Comparison of ENCODE assay signal across 23 cellular contexts in genomic region chr6:139010674-139011073, GRCh38. TPM values are rescaled to one million over a fixed set of nuclear protein-coding genes. Genes with fewer than 3 reads are reported as not detected.
DNase-seq lines count a peak whose midpoint lies in the region; ATAC-seq and TF ChIP-seq lines count a peak whose summit lies in the region.
"Had no signal": no experiment of that assay in that cellular context is flagged by ENCODE, and none has a peak within 500 bp of the region (broad histone marks: within the 10 kb centered on the region; RNA-seq: fewer than 3 reads in every experiment).

No MANE protein-coding gene starts in this region.

- H3K27ac ChIP-seq in HUES64 (ENCODE audit: low read depth, low read length) = peak overlapping the region; percentile 31; the same call in 1 of the 2 replicates
- H3K27ac ChIP-seq in endodermal cell (ENCODE audit: low read depth, low read length) = no peak overlapping the region
- H3K27ac ChIP-seq in neuronal stem cell (replicated peaks; ENCODE audit: low read length) = peak overlapping the region; percentile 20
- H3K27ac ChIP-seq: A549; BLaER1 treated with 17β-estradiol and CSF1 and Interleukin-3, amounts not matched to agents 10 nM and 100 nM; RWPE1 had no signal

- peak; percentile 48 for TF ChIP-seq CTCF in endodermal cell (conservative IDR thresholded peaks at IDR 0.05)

- H3K27me3 ChIP-seq in HUES64 (ENCODE audit: insufficient read depth, low read length) (no peaks in the 10 kb centered on the region), endodermal cell (ENCODE audit: control insufficient read depth, insufficient read depth, low read length, poor library complexity, severe bottlenecking) (peaks cover 94% of the 10 kb centered on the region), neuronal stem cell (ENCODE audit: control insufficient read depth in 3 of 3, insufficient read depth in 3 of 3, low read depth in 1 of 3, low read length in 3 of 3) (peaks cover 0 to 11% (median 0%) of the 10 kb centered on the region in 3 experiments)
- H3K27me3 ChIP-seq: BLaER1 treated with 17β-estradiol and CSF1 and Interleukin-3, amounts not matched to agents 10 nM and 100 nM had no signal

- no peaks in the 10 kb centered on the region for H3K9me3 Mint-ChIP-seq in endodermal cell
- H3K9me3 Mint-ChIP-seq: CD4-positive, alpha-beta T cell had no signal

- intact Hi-C loops in Right ventricle myocardium superior (cut with DNase I) = no loop called here

- no peak overlapping the region for H3K18ac ChIP-seq in neuronal stem cell (ENCODE audit: low read length)

- no peak overlapping the region for H4K91ac ChIP-seq in neuronal stem cell (ENCODE audit: low read depth, low read length, poor library complexity)

- H3K79me1 ChIP-seq in neuronal stem cell (ENCODE audit: low read depth, low read length) = no peaks in the 10 kb centered on the region

- H3K27ac Mint-ChIP-seq in endodermal cell = no peak overlapping the region
- H3K27ac Mint-ChIP-seq: CD4-positive, alpha-beta T cell had no signal

- H3K9me3 ChIP-seq in HUES64 (ENCODE audit: insufficient read depth, low read depth, low read length) (no peaks in the 10 kb centered on the region), endodermal cell (ENCODE audit: control insufficient read depth, low read length) (no peaks in the 10 kb centered on the region), neuronal stem cell (replicated peaks in 1 of 2; ENCODE audit: control insufficient read depth in 2 of 2, insufficient read depth in 1 of 2, low read depth in 1 of 2, low read length in 2 of 2) (no peaks in the 10 kb centered on the region)
- H3K9me3 ChIP-seq: A549, MG63 had no signal

- H3K36me3 ChIP-seq in HUES64 (ENCODE audit: insufficient read depth, low read length) (no peaks in the 10 kb centered on the region), endodermal cell (ENCODE audit: control insufficient read depth, insufficient read depth, low read length) (no peaks in the 10 kb centered on the region), neuronal stem cell (replicated peaks in 1 of 2; ENCODE audit: control insufficient read depth in 2 of 2, insufficient read depth in 2 of 2, low read length in 2 of 2) (no peaks in the 10 kb centered on the region)
- H3K36me3 ChIP-seq: BLaER1 treated with 17β-estradiol and CSF1 and Interleukin-3, amounts not matched to agents 10 nM and 100 nM; MG63 had no signal

- H3K4me1 Mint-ChIP-seq in endodermal cell = peaks cover 5% of the 10 kb centered on the region

- no peak overlapping the region for H3K23ac ChIP-seq in neuronal stem cell (ENCODE audit: low read depth, low read length, poor library complexity)

- H2BK5ac ChIP-seq in neuronal stem cell (ENCODE audit: low read length) = no peak overlapping the region

- no peak overlapping the region for H2BK120ac ChIP-seq in neuronal stem cell (ENCODE audit: low read depth, low read length)

- H4K8ac ChIP-seq in neuronal stem cell (ENCODE audit: low read depth, low read length) = no peak overlapping the region

- no peak overlapping the region for H2BK15ac ChIP-seq in neuronal stem cell (ENCODE audit: low read length)

- H3K27me3 Mint-ChIP-seq in endodermal cell (ENCODE audit: insufficient read depth) = peaks cover 96% of the 10 kb centered on the region

- no peak overlapping the region for H2BK12ac ChIP-seq in neuronal stem cell (ENCODE audit: low read length)

- ATAC-seq in Right ventricle myocardium superior (ENCODE audit: poor library complexity) (no peak), GM21825 (IDR thresholded peaks at IDR 0.05; ENCODE audit: unreplicated experiment) (no peak)
- ATAC-seq: A549, Panc1 had no signal

- no peak overlapping the region for H3K4ac ChIP-seq in neuronal stem cell (ENCODE audit: low read length)

- H3K4me3 ChIP-seq in HUES64 (ENCODE audit: low read length) (no peak overlapping the region), endodermal cell (ENCODE audit: low read length) (no peak overlapping the region), neuronal stem cell (ENCODE audit: low read length in 2 of 2) (no peak overlapping the region)
- H3K4me3 ChIP-seq: A549; BLaER1 treated with 17β-estradiol and CSF1 and Interleukin-3, amounts not matched to agents 10 nM and 100 nM; MG63 had no signal

- H2AK5ac ChIP-seq in neuronal stem cell (ENCODE audit: low read depth, low read length) = no peak overlapping the region

- no peak overlapping the region for H3K4me2 ChIP-seq in neuronal stem cell (ENCODE audit: insufficient read depth, low read length, poor library complexity, severe bottlenecking)
- H3K4me2 ChIP-seq: A549; BLaER1 treated with 17β-estradiol and CSF1 and Interleukin-3, amounts not matched to agents 10 nM and 100 nM had no signal

- H3K36me3 Mint-ChIP-seq in endodermal cell (ENCODE audit: low read depth) = no peaks in the 10 kb centered on the region

- DNase-seq in ELF-1 (ENCODE audit: low read depth, low spot score) (peak; percentile 31), endodermal cell (peak; percentile 77), neuronal stem cell (ENCODE audit: low spot score) (no peak), Right ventricle myocardium superior (no peak), NCI-H2196 (lab: John Stamatoyannopoulos, UW; ENCODE audit: unreplicated experiment) (no peak)
- DNase-seq: AML-193; CD4-positive, alpha-beta T cell; DMS53; IMR-90; KG1; MG63; NCI-H1105 treated with DMSO at 0.1 percent for 48 hours; NCI-H1694; NCI-H2081; NCI-H2171 treated with DMSO at 0.1 percent for 48 hours; NCI-H524; SHP77 treated with DMSO at 0.1 percent for 48 hours had no signal

- H3K4me1 ChIP-seq in HUES64 (ENCODE audit: insufficient read depth, low read length) = peaks cover 21% of the 10 kb centered on the region
- H3K4me1 ChIP-seq in endodermal cell (ENCODE audit: control insufficient read depth, insufficient read depth, low read length) = no peaks in the 10 kb centered on the region
- peaks cover 0 to 1% of the 10 kb centered on the region in 2 donors for H3K4me1 ChIP-seq in neuronal stem cell (ENCODE audit: control insufficient read depth in 2 of 2, insufficient read depth in 1 of 2, low read depth in 1 of 2, low read length in 2 of 2)
- H3K4me1 ChIP-seq: A549 had no signal

- H3K14ac ChIP-seq in neuronal stem cell (ENCODE audit: low read length) = no peak overlapping the region

- H2AFZ ChIP-seq in neuronal stem cell (ENCODE audit: low read length) = no peak overlapping the region

- no peak overlapping the region for H3K9ac ChIP-seq in HUES64 (ENCODE audit: low read depth, low read length)
- H3K9ac ChIP-seq in endodermal cell (ENCODE audit: extremely low read depth, low read length, poor library complexity, severe bottlenecking) = no peak overlapping the region
- no peak overlapping the region for H3K9ac ChIP-seq in neuronal stem cell (ENCODE audit: low read depth, low read length, poor library complexity)
- H3K9ac ChIP-seq: BLaER1 treated with 17β-estradiol and CSF1 and Interleukin-3, amounts not matched to agents 10 nM and 100 nM had no signal

- no peak overlapping the region for H3K4me3 Mint-ChIP-seq in endodermal cell
- H3K4me3 Mint-ChIP-seq: CD4-positive, alpha-beta T cell had no signal

RNA-seq across cellular contexts. Expression of gene ABRACL, which starts 17.9 kb away (rescaled TPM):
- 140 TPM for polyA plus RNA-seq in HUES64 (2013, experiment 1 of 2)
- polyA plus RNA-seq in HUES64 (2013, experiment 2 of 2) = 144 TPM
- total RNA-seq in endodermal cell = 10 to 100 TPM; 24.7 to 45.8 TPM
- polyA plus RNA-seq in endodermal cell (2013, experiment 1 of 2) = 94.9 TPM
- polyA plus RNA-seq in endodermal cell (2013, experiment 2 of 2) = 90.8 TPM
- 201 TPM for polyA plus RNA-seq in neuronal stem cell (2013, experiment 1 of 2)
- polyA plus RNA-seq in neuronal stem cell (2013, experiment 2 of 2) = 211 TPM
- total RNA-seq in Right ventricle myocardium superior = 6.6 TPM

RNA-seq across cellular contexts. Expression of gene REPS1, which starts 22.6 kb away (rescaled TPM):
- polyA plus RNA-seq in HUES64 (2013, experiment 1 of 2) = 49.9 TPM
- polyA plus RNA-seq in HUES64 (2013, experiment 2 of 2) = 53.5 TPM
- total RNA-seq in endodermal cell (10 to 100 TPM; 33.0 to 34.1 TPM), Right ventricle myocardium superior (31.0 TPM)
- polyA plus RNA-seq in endodermal cell (2013, experiment 1 of 2) = 57.1 TPM
- polyA plus RNA-seq in endodermal cell (2013, experiment 2 of 2) = 56.3 TPM
- polyA plus RNA-seq in neuronal stem cell (2013, experiment 1 of 2) = 50.5 TPM
- polyA plus RNA-seq in neuronal stem cell (2013, experiment 2 of 2) = 50.6 TPM

Comparison
In these comparisons a context has a peak if more than half of its experiments do, and no peak if none do; other contexts are left out.
1. DNase-seq: peak in ELF-1 (single experiment) and endodermal cell (single experiment); none in neuronal stem cell (single experiment), Right ventricle myocardium superior (single experiment) and NCI-H2196 (single experiment).